8 cellular contexts compared by ENCODE assay signal in genomic region chr4:151014521-151015457, GRCh38.
A peak's percentile ranks its signal among the peaks of the same experiment; 100 is the strongest.
DNase-seq lines count a peak whose midpoint lies in the region; ATAC-seq lines count a peak whose summit lies in the region.

LRBA (minus strand) TSS chr4:151015284; CDS start chr4:151014642, 642 bp downstream.

- in situ Hi-C loops in ACHN (cut with HindIII; ENCODE audit: low pct_ligation_motif_present, low pct_unique_long_range_greater_than_20kb, low sequenced_read_pairs), result no loop called here

- ATAC-seq in GM18907 (IDR thresholded peaks at IDR 0.05; ENCODE audit: unreplicated experiment), result peak; percentile 76
- ATAC-seq in HG03175 (IDR thresholded peaks at IDR 0.05; ENCODE audit: unreplicated experiment), result peak; percentile 62

- DNase-seq in ACHN (peak; percentile 77), NCI-H345 (lab: John Stamatoyannopoulos, UW) (peak; percentile 87), islet precursor cell (peak; percentile 96)
- DNase-seq in activated CD4-positive, CD25-positive, alpha-beta regulatory T cell treated with anti-CD3 and anti-CD28 coated beads, Interleukin-2, amount 50 U/mL, for 16 hours (ENCODE audit: low read depth, low spot score), result peak; percentile 70
- DNase-seq in central memory CD4-positive, alpha-beta T cell, result peak; percentile 84
- DNase-seq in stimulated activated CD4-positive, alpha-beta T cell treated with anti-CD3 and anti-CD28 coated beads, Interleukin-12 subunit alpha, Interleukin-12 subunit beta, amount 100 ng/mL, for 48 hours (ENCODE audit: low read depth in 2 of 3, low spot score in 1 of 3), result peak; percentile 68 to 82 (median 81)

Comparison
In these comparisons a context has a peak if more than half of its experiments do, and no peak if none do; other contexts are left out.
1. Peak in every context shown above with its lines: DNase-seq and ATAC-seq.